ENCODE assay signal across 8 cellular contexts in the genomic region with DNA sequence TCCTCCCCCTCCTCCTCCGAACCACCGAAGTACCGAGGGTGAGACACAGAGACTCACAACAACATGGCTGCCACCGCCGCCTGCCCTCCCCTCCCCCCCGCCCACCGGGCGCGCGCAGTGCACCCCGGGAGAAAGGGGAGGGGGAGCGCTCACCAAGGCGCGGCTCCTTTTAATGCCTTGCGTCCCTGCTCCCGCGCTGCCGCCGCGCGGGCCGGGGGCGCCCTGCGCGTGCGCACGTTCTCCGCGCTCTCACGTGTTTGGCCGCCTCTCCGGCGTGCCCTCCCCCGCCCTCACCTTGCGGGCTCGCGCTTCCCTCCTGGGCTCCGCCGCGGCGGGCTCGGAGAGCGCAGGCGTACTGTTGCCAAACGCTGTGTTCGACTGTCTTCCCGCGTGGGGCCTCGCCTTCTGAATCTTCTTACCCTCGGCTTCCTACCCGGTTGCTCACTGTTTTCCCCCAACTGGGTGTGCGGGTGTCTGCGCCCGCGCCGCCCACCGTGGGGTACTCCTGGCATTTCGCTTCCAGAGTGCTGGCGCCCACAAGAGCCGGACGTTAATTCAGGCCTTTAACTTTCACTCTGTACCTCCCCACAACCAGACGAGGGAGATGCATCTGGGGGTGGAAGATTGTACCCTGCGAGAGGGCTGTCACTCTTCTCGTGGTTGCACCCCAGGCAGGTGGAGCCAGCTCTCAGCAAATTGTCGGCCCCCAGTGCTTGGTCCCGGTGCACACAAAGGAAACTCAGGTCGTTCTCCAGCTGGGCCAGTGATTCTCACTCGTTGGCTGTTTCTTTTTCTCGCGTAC. TPM values are rescaled to one million over a fixed set of nuclear protein-coding genes. Genes with fewer than 3 reads are reported as not detected.
DNase-seq lines count a peak whose midpoint lies in the region; ATAC-seq and TF ChIP-seq lines count a peak whose summit lies in the region.

A gene with protein sequence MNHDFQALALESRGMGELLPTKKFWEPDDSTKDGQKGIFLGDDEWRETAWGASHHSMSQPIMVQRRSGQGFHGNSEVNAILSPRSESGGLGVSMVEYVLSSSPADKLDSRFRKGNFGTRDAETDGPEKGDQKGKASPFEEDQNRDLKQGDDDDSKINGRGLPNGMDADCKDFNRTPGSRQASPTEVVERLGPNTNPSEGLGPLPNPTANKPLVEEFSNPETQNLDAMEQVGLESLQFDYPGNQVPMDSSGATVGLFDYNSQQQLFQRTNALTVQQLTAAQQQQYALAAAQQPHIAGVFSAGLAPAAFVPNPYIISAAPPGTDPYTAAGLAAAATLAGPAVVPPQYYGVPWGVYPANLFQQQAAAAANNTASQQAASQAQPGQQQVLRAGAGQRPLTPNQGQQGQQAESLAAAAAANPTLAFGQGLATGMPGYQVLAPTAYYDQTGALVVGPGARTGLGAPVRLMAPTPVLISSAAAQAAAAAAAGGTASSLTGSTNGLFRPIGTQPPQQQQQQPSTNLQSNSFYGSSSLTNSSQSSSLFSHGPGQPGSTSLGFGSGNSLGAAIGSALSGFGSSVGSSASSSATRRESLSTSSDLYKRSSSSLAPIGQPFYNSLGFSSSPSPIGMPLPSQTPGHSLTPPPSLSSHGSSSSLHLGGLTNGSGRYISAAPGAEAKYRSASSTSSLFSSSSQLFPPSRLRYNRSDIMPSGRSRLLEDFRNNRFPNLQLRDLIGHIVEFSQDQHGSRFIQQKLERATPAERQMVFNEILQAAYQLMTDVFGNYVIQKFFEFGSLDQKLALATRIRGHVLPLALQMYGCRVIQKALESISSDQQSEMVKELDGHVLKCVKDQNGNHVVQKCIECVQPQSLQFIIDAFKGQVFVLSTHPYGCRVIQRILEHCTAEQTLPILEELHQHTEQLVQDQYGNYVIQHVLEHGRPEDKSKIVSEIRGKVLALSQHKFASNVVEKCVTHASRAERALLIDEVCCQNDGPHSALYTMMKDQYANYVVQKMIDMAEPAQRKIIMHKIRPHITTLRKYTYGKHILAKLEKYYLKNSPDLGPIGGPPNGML (minus strand): TSS at position 92 of the 802 bp plus-strand sequence. CDS start 23,484 bp downstream, outside the sequence.

- intact Hi-C loops in left ventricle myocardium inferior (cut with micrococcal nuclease): no loop called here
- intact Hi-C loops in upper lobe of right lung (cut with DNase I): no loop called here

- H3K27me3 ChIP-seq in left ventricle myocardium inferior (ENCODE audit: low read depth) (no peaks in the 10 kb centered on the region), upper lobe of right lung (no peaks in the 10 kb centered on the region)

- H3K4me3 Mint-ChIP-seq in T-helper 17 cell (no peak within 1 kb of the TSS), progenitor cell of endocrine pancreas (ENCODE audit: low read depth) (no peak within 1 kb of the TSS)

- H3K4me1 Mint-ChIP-seq in T-helper 17 cell (peaks cover 30% of the 10 kb centered on the region), progenitor cell of endocrine pancreas (ENCODE audit: low read depth) (peaks cover 36% of the 10 kb centered on the region)

- no peaks in the 10 kb centered on the region for H3K36me3 ChIP-seq in left ventricle myocardium inferior
- H3K36me3 ChIP-seq in upper lobe of right lung: no peaks in the 10 kb centered on the region

- DNase-seq in NCI-H187 (lab: John Stamatoyannopoulos, UW) (peak; percentile 97 to 99), T-helper 17 cell (peak; percentile 94 to 97 (median 96)), amygdala (lab: John Stamatoyannopoulos, UW) (peak; percentile 55 to 97 (median 88)), left ventricle myocardium inferior (peak; percentile 92), progenitor cell of endocrine pancreas (ENCODE audit: low spot score, unreplicated experiment) (peak; percentile 92), upper lobe of right lung (peak; percentile 97)

- TF ChIP-seq CTCF in left ventricle myocardium inferior (IDR thresholded peaks at IDR 0.05; ENCODE audit: borderline replicate concordance) (peak; percentile 5), progenitor cell of endocrine pancreas (IDR thresholded peaks at IDR 0.05; ENCODE audit: unreplicated experiment) (no peak), upper lobe of right lung (IDR thresholded peaks at IDR 0.05) (no peak)

- H3K4me1 ChIP-seq in left ventricle myocardium inferior (peaks cover 61% of the 10 kb centered on the region), upper lobe of right lung (peaks cover 39% of the 10 kb centered on the region)

- no peaks in the 10 kb centered on the region for H3K9me3 Mint-ChIP-seq in progenitor cell of endocrine pancreas (ENCODE audit: low read depth)

- H3K36me3 Mint-ChIP-seq in T-helper 17 cell (ENCODE audit: low read depth): peaks cover 2% of the 10 kb centered on the region
- peaks cover 2% of the 10 kb centered on the region for H3K36me3 Mint-ChIP-seq in progenitor cell of endocrine pancreas (ENCODE audit: insufficient read depth)

- ATAC-seq in GM18502 (IDR thresholded peaks at IDR 0.05; ENCODE audit: poor library complexity, unreplicated experiment) (peak; percentile 81), HG02943 (IDR thresholded peaks at IDR 0.05; ENCODE audit: low read depth, unreplicated experiment) (peak; percentile 78), T-helper 17 cell (peak; percentile 86), upper lobe of right lung (peak; percentile 98)

- no peaks in the 10 kb centered on the region for H3K27me3 Mint-ChIP-seq in T-helper 17 cell
- no peaks in the 10 kb centered on the region for H3K27me3 Mint-ChIP-seq in progenitor cell of endocrine pancreas

- H3K27ac ChIP-seq in left ventricle myocardium inferior (replicated peaks) (peak within 1 kb of the TSS; percentile 98), upper lobe of right lung (peak within 1 kb of the TSS; percentile 95)

- H3K4me3 ChIP-seq in left ventricle myocardium inferior: peak within 1 kb of the TSS; percentile 98
- H3K4me3 ChIP-seq in upper lobe of right lung: peak within 1 kb of the TSS; percentile 89

- H3K27ac Mint-ChIP-seq in T-helper 17 cell (peak within 1 kb of the TSS; percentile 86), progenitor cell of endocrine pancreas (peak within 1 kb of the TSS; percentile 90)

- H3K9me3 ChIP-seq in T-helper 17 cell (ENCODE audit: control insufficient read depth, low read length, poor library complexity, severe bottlenecking) (no peaks in the 10 kb centered on the region), left ventricle myocardium inferior (replicated peaks) (no peaks in the 10 kb centered on the region), upper lobe of right lung (no peaks in the 10 kb centered on the region)

RNA-seq across cellular contexts. Expression of the gene that starts here (rescaled TPM):
- total RNA-seq in T-helper 17 cell (100 to 1,000 TPM; 114 TPM), left ventricle myocardium inferior (69.8 TPM), progenitor cell of endocrine pancreas (123 and 128 TPM in 2 replicates), upper lobe of right lung (116 TPM)

Comparison
In these comparisons a context has a peak if more than half of its experiments do, and no peak if none do; other contexts are left out.
1. Peak in every context shown above with its lines: DNase-seq, ATAC-seq, H3K4me3 ChIP-seq and H3K27ac ChIP-seq.